Comparison of ENCODE assay signal across 10 cellular contexts in the genomic region with DNA sequence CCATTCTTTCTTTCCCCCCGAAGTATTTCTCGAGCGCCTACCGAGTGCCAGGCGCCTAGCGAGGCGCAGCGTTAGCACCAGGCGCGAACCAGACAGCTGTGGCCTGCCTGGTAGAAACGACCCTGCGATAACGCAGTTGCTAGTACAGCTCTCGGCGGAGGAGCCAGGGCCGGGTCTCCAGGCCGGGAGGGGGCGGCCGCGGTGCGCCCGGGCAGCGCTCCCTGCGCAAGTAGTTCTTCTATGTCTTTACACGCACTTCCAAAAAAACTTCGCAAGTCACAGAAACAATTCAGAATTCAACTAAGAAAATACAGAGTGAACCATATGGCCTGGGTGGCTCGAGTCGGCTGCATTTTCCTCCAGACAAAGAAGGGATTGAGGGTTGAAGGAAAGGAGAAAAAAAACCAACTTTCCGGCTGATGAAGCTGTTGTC. TPM values are rescaled to one million over a fixed set of nuclear protein-coding genes. Genes with fewer than 3 reads are reported as not detected.
DNase-seq lines count a peak whose midpoint lies in the region; ATAC-seq, FAIRE-seq and TF ChIP-seq lines count a peak whose summit lies in the region.
"Had no signal": no experiment of that assay in that cellular context is flagged by ENCODE, and none has a peak within 500 bp of the region (broad histone marks: within the 10 kb centered on the region; RNA-seq: fewer than 3 reads in every experiment).

No MANE protein-coding gene starts in this region.

- H3K4me1 Mint-ChIP-seq in T-helper 2 cell treated with Interferon-gamma antibody and Interleukin-4, amounts not matched to agents 5 μg/mL and 100 μg/mL, for 36 hours (ENCODE audit: low read depth) = peaks cover 36% of the 10 kb centered on the region
- H3K4me1 Mint-ChIP-seq in neural crest cell = peaks cover 43% of the 10 kb centered on the region

- CTCF ChIA-PET in H1 (lab: Charles Lee; ENCODE audit: partially characterized antibody) = interaction anchor here (0.5 to 7.8 kb wide), 31 partner anchors 7 to 595 kb away, joined by 3 to 133 read pairs (median 5); partner anchors contain the start of gene TIFA

- POLR2A ChIA-PET in H1 (lab: Charles Lee; ENCODE audit: partially characterized antibody) = interaction anchor here (0.9 to 1.5 kb wide), 3 partner anchors 8 to 183 kb away, joined by 3 to 4 read pairs (median 3); no protein-coding TSS in a partner anchor

- H3K4me1 ChIP-seq in H1 (replicated peaks in 1 of 4; ENCODE audit: control insufficient read depth in 3 of 4, insufficient read depth in 4 of 4, low read length in 3 of 4) = peaks cover 9 to 18% (median 14%) of the 10 kb centered on the region in 4 experiments; a peak in 6 of 7 replicates

- peaks cover 87% of the 10 kb centered on the region for H3K27me3 Mint-ChIP-seq in T-helper 2 cell treated with Interferon-gamma antibody and Interleukin-4, amounts not matched to agents 5 μg/mL and 100 μg/mL, for 36 hours (ENCODE audit: low read depth)
- peaks cover 95% of the 10 kb centered on the region for H3K27me3 Mint-ChIP-seq in neural crest cell (ENCODE audit: low read depth)

- TF ChIP-seq CTCF in H1 (IDR thresholded peaks at IDR 0.05; ENCODE audit: control extremely low read depth in 1 of 3, insufficient read depth in 1 of 3, low read depth in 1 of 3, low read length in 3 of 3) (peak in 2 of 3 experiments; percentile 23 to 42; a peak in 2 of 4 replicates), neural crest cell (conservative IDR thresholded peaks at IDR 0.05) (peak; percentile 34)

- no peak for TF ChIP-seq POLR2A in H1 (IDR thresholded peaks at IDR 0.05; ENCODE audit: control extremely low read depth in 1 of 2, low read depth in 2 of 2, low read length in 2 of 2)

- H3K18ac ChIP-seq in H1 (ENCODE audit: extremely low read depth, low read length) = no peak overlapping the region

- no peak overlapping the region for H3K27ac ChIP-seq in H1 (ENCODE audit: low read depth, low read length)

- no peaks in the 10 kb centered on the region for H3K36me3 Mint-ChIP-seq in T-helper 2 cell treated with Interferon-gamma antibody and Interleukin-4, amounts not matched to agents 5 μg/mL and 100 μg/mL, for 36 hours (ENCODE audit: low read depth)
- H3K36me3 Mint-ChIP-seq in neural crest cell (ENCODE audit: low read depth) = no peaks in the 10 kb centered on the region

- no peak overlapping the region for H3K23ac ChIP-seq in H1 (ENCODE audit: insufficient read length)

- no peak overlapping the region for H2AFZ ChIP-seq in H1 (ENCODE audit: low read length)

- no peak overlapping the region for H3K27ac Mint-ChIP-seq in T-helper 2 cell treated with Interferon-gamma antibody and Interleukin-4, amounts not matched to agents 5 μg/mL and 100 μg/mL, for 36 hours
- H3K27ac Mint-ChIP-seq in neural crest cell (ENCODE audit: unreplicated experiment) = no peak overlapping the region

- no peaks in the 10 kb centered on the region for H3K9me3 Mint-ChIP-seq in T-helper 2 cell treated with Interferon-gamma antibody and Interleukin-4, amounts not matched to agents 5 μg/mL and 100 μg/mL, for 36 hours
- H3K9me3 Mint-ChIP-seq in neural crest cell = no peaks in the 10 kb centered on the region

- no peak overlapping the region for H3K14ac ChIP-seq in H1 (ENCODE audit: insufficient read length)

- peak overlapping the region; percentile 20 to 58 (median 24); a peak in 6 of 8 replicates for H3K4me3 ChIP-seq in H1 (ENCODE audit: extremely low read depth in 1 of 4, insufficient read depth in 2 of 4, low read depth in 3 of 4, low read length in 4 of 4)

- peak; percentile 36 for ATAC-seq in HG03097 (IDR thresholded peaks at IDR 0.05; ENCODE audit: low FRiP score, unreplicated experiment)

- H3K79me1 ChIP-seq in H1 (ENCODE audit: low read depth, low read length) = no peaks in the 10 kb centered on the region

- H3K9me3 ChIP-seq in H1 (ENCODE audit: insufficient read depth in 2 of 2, low read depth in 1 of 2, low read length in 1 of 2) = no peaks in the 10 kb centered on the region

- H3K9ac ChIP-seq in H1 (replicated peaks in 1 of 4; ENCODE audit: extremely low read depth in 1 of 4, low read depth in 3 of 4, low read length in 3 of 4) = no peak overlapping the region

- H2BK12ac ChIP-seq in H1 (ENCODE audit: low read depth, low read length) = no peak overlapping the region

- FAIRE-seq in H1 (lab: Jason Lieb, UNC) = no peak
- FAIRE-seq: colon had no signal

- no peaks in the 10 kb centered on the region for H3K36me3 ChIP-seq in H1 (ENCODE audit: control insufficient read depth in 2 of 4, insufficient read depth in 4 of 4, low read length in 3 of 4)

- H3K56ac ChIP-seq in H1 (replicated peaks; ENCODE audit: insufficient read length, low read depth, low read length) = no peak overlapping the region

- no peak overlapping the region for H2AK5ac ChIP-seq in H1 (ENCODE audit: low read depth, low read length)

- peak overlapping the region; percentile 77 for H3K4me3 Mint-ChIP-seq in T-helper 2 cell treated with Interferon-gamma antibody and Interleukin-4, amounts not matched to agents 5 μg/mL and 100 μg/mL, for 36 hours
- peak overlapping the region; percentile 75 for H3K4me3 Mint-ChIP-seq in neural crest cell

- H3K79me2 ChIP-seq in H1 (ENCODE audit: control insufficient read depth in 1 of 2, insufficient read depth in 2 of 2, low read length in 2 of 2) = no peaks in the 10 kb centered on the region

- H3K4me2 ChIP-seq in H1 (ENCODE audit: insufficient read depth in 1 of 2, low read depth in 2 of 2, low read length in 2 of 2) = peak overlapping the region; percentile 74 to 77

- H2BK5ac ChIP-seq in H1 (ENCODE audit: low read depth, low read length) = no peak overlapping the region

- no peak for TF ChIP-seq EP300 in H1 (IDR thresholded peaks at IDR 0.05; ENCODE audit: borderline replicate concordance in 1 of 2, low read depth in 2 of 2, low read length in 2 of 2)

- peak; percentile 46 to 50; a peak in 3 of 4 replicates for TF ChIP-seq RAD21 in H1 (IDR thresholded peaks at IDR 0.05 in 1 of 2, conservative IDR thresholded peaks at IDR 0.05 in 1 of 2; ENCODE audit: low read depth in 2 of 2, low read length in 2 of 2)

- H3K27me3 ChIP-seq in H1 (replicated peaks in 1 of 4; ENCODE audit: control insufficient read depth in 3 of 4, extremely low read depth in 1 of 4, insufficient read depth in 3 of 4, low read length in 3 of 4) = peaks cover 50 to 69% (median 56%) of the 10 kb centered on the region in 4 experiments

- H4K5ac ChIP-seq in H1 (ENCODE audit: insufficient read length, low read depth, low read length) = no peak overlapping the region

- H3K23me2 ChIP-seq in H1 (ENCODE audit: low read depth, low read length) = peaks cover 9% of the 10 kb centered on the region

- H2BK20ac ChIP-seq in H1 (ENCODE audit: low read length) = no peak overlapping the region

- no peak overlapping the region for H4K91ac ChIP-seq in H1 (replicated peaks; ENCODE audit: insufficient read length, low read length)

- WGBS in H1 (ENCODE audit: extremely low coverage in 1 of 2, insufficient coverage in 1 of 2, insufficient read length in 1 of 2, insufficient replicate concordance in 2 of 2, low coverage in 1 of 2, low lambda C conversion rate in 2 of 2, missing lambda C conversion rate in 1 of 2), 2 experiments = 2% methylated on average over 29 of the region's 29 CpGs; no CpG with 5 or more reads in 1 of the 2 experiments

- H3K4ac ChIP-seq in H1 (replicated peaks; ENCODE audit: insufficient read length, low read depth, low read length) = no peak overlapping the region

- peaks cover 0 to 6% of the 10 kb centered on the region in 2 experiments for H4K20me1 ChIP-seq in H1 (replicated peaks in 1 of 2; ENCODE audit: control insufficient read depth in 1 of 2, insufficient read depth in 2 of 2, low read length in 2 of 2)

- no peak overlapping the region for H4K8ac ChIP-seq in H1 (ENCODE audit: extremely low read depth, insufficient read depth, low read length)

- DNase-seq in activated gamma-delta T cell (lab: John Stamatoyannopoulos, UW) (peak; percentile 12), activated gamma-delta T cell treated with Interleukin-2 at 50 U/mL for 16 hours (no peak), H1 (ENCODE audit: low read depth in 1 of 2, low spot score in 2 of 2) (peak in 1 of 2 experiments; percentile 82), neural crest cell (ENCODE audit: low read depth, low spot score) (peak; percentile 46), glomerular visceral epithelial cell (ENCODE audit: extremely low spot score) (no peak), C1 segment of cervical spinal cord (lab: John Stamatoyannopoulos, UW) (no peak)
- peak; percentile 49 for DNase-seq in T-helper 2 cell treated with Interferon-gamma antibody and Interleukin-4, amounts not matched to agents 5 μg/mL and 100 μg/mL, for 36 hours (ENCODE audit: low spot score)
- DNase-seq: DND-41 had no signal

- no peak overlapping the region for H2BK15ac ChIP-seq in H1 (ENCODE audit: low read length)

- H2BK120ac ChIP-seq in H1 (replicated peaks; ENCODE audit: low read depth, low read length) = no peak overlapping the region

TF ChIP-seq in H1, 55 proteins besides CTCF, POLR2A, EP300 and RAD21 (continues in another document):
- TF ChIP-seq KDM1A (IDR thresholded peaks at IDR 0.05; ENCODE audit: borderline replicate concordance, low read length) (no peak), SIX5 (IDR thresholded peaks at IDR 0.05; ENCODE audit: low read depth, low read length) (no peak), FOSL1 (IDR thresholded peaks at IDR 0.05; ENCODE audit: insufficient read depth, low read depth, low read length) (no peak), BRCA1 (IDR thresholded peaks at IDR 0.05; ENCODE audit: low read depth, low read length) (no peak), SIN3A (conservative IDR thresholded peaks at IDR 0.05 in 1 of 2, IDR thresholded peaks at IDR 0.05 in 1 of 2; ENCODE audit: low read depth in 1 of 2, low read length in 2 of 2) (0 out of 4 replicates have a peak, but pooled peaks of 1 of the 2 experiments have one; percentile 48), TEAD4 (IDR thresholded peaks at IDR 0.05; ENCODE audit: low read depth, low read length) (no peak), POLR2AphosphoS5 (IDR thresholded peaks at IDR 0.05; ENCODE audit: low read depth, low read length) (no peak), SUZ12 (IDR thresholded peaks at IDR 0.05; ENCODE audit: low read length) (peak; percentile 69; the same call in 1 of the 2 replicates), BCL11A (IDR thresholded peaks at IDR 0.05; ENCODE audit: low read depth in 2 of 2, low read length in 2 of 2) (no peak), CREB1 (IDR thresholded peaks at IDR 0.05) (no peak), BACH1 (IDR thresholded peaks at IDR 0.05; ENCODE audit: low read length) (no peak)

RNA-seq across cellular contexts. Expression of gene NEUROG2, which starts 7.0 kb away (rescaled TPM):
- not detected in 2 replicates for total RNA-seq in H1 (2021; fragmentation: NEBNext Ultra II Directional; extraction: Animal tissue kit (Norgen Biotek cat#: 25700))
- 0.03 TPM in 1 of 2 replicates, not detected in the other for polyA plus RNA-seq in H1 (2011; rRNA removed)
- polyA plus RNA-seq in H1 (2011; cell fraction: cytosol; rRNA removed) = 0.05 TPM
- not detected for polyA plus RNA-seq in H1 (2011; cell fraction: nucleus; rRNA removed)
- 0.09 TPM in 1 of 4 replicates, not detected in the others for polyA plus RNA-seq in H1 (2012, experiment 1 of 2)
- polyA plus RNA-seq in H1 (2012, experiment 2 of 2) = not detected
- 0.02 TPM for polyA plus RNA-seq in H1 (2013, experiment 1 of 2)
- polyA plus RNA-seq in H1 (2013, experiment 2 of 2) = 0.07 TPM
- polyA minus RNA-seq in H1 (2011; rRNA and poly(A)+ RNA removed) = not detected in 2 replicates
- not detected for polyA minus RNA-seq in H1 (2011; cell fraction: cytosol; rRNA and poly(A)+ RNA removed)
- polyA minus RNA-seq in H1 (2011; cell fraction: nucleus; rRNA and poly(A)+ RNA removed) = not detected
- 4.1 and 4.2 TPM in 2 replicates for total RNA-seq in neural crest cell

Comparison
In these comparisons a context has a peak if more than half of its experiments do, and no peak if none do; other contexts are left out.
1. DNase-seq: peak in activated gamma-delta T cell (single experiment), T-helper 2 cell treated with Interferon-gamma antibody and Interleukin-4, amounts not matched to agents 5 μg/mL and 100 μg/mL, for 36 hours (single experiment) and neural crest cell (single experiment); none in activated gamma-delta T cell treated with Interleukin-2 at 50 U/mL for 16 hours (single experiment), glomerular visceral epithelial cell (single experiment) and C1 segment of cervical spinal cord (0 of 14).